2 cellular contexts compared by ENCODE assay signal in the genomic region with DNA sequence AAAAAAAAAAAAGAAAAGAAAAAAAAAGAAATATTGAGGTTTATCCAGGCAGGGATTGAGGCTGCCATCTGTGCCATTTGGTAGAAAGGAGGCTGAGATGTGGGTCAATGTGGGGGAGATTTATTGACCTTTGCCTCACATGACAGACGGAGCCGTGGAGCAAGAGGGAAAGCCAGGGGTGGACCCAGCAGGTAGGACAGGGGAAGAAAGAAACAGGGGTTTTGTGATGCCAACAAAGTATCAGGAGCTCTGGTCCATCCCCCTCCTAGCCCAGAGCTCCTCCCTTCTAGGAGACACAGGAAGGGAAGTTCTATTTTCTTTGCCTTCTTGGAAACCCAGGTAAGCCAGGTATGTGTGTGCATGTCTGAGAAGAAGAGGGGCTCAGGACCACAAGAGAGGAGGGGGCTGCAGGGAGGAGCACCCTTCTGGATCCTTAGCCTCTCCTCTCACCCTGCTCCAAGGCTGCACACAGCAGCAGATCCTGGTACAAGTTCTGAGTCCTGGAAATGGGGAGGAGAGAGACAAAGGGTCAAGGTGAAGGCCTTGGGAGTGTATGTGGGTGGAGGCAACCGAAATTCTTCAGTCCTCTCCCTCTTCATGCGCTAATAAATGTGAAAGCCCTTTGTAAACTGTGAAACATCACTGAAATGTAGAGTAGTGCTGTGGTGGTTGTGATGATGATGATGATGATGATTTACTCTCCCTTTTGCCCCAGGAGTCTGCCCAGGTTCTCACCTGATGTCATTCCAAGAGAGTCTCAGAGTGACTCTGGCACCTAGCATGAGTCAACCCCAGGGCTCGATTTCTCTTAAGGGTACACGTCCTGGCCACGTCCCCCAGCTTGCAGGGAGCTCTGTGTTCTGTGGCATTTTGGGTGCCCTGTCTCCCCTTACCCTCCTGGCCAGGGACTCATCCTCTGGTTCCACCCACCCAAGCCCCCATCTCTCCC.
TF ChIP-seq lines count a peak whose summit lies in the region.

No MANE protein-coding gene starts in this region.

TF ChIP-seq in GM23338, 12 proteins besides CTCF, POLR2A, EP300 and RAD21:
- TF ChIP-seq ETS1 (IDR thresholded peaks at IDR 0.05) (no peak), EZH2 (IDR thresholded peaks at IDR 0.05; ENCODE audit: low read depth, unreplicated experiment) (no peak), JUNB (IDR thresholded peaks at IDR 0.05; ENCODE audit: unreplicated experiment) (no peak), ZNF114 (CRISPR knock-in tag; IDR thresholded peaks at IDR 0.05) (no peak), CREB1 (CRISPR knock-in tag; IDR thresholded peaks at IDR 0.05; ENCODE audit: low read depth) (no peak)

TF ChIP-seq in H1, 55 proteins besides CTCF, POLR2A, EP300 and RAD21:
- TF ChIP-seq SP1 (IDR thresholded peaks at IDR 0.05; ENCODE audit: low read depth, low read length), result peak; percentile 38; the same call in 1 of the 2 replicates
- TF ChIP-seq SP2 (IDR thresholded peaks at IDR 0.05; ENCODE audit: low read length), result no peak
- no peak for TF ChIP-seq FOSL1 (IDR thresholded peaks at IDR 0.05; ENCODE audit: insufficient read depth, low read depth, low read length)
